ENCODE assay signal across 8 cellular contexts in the genomic region with DNA sequence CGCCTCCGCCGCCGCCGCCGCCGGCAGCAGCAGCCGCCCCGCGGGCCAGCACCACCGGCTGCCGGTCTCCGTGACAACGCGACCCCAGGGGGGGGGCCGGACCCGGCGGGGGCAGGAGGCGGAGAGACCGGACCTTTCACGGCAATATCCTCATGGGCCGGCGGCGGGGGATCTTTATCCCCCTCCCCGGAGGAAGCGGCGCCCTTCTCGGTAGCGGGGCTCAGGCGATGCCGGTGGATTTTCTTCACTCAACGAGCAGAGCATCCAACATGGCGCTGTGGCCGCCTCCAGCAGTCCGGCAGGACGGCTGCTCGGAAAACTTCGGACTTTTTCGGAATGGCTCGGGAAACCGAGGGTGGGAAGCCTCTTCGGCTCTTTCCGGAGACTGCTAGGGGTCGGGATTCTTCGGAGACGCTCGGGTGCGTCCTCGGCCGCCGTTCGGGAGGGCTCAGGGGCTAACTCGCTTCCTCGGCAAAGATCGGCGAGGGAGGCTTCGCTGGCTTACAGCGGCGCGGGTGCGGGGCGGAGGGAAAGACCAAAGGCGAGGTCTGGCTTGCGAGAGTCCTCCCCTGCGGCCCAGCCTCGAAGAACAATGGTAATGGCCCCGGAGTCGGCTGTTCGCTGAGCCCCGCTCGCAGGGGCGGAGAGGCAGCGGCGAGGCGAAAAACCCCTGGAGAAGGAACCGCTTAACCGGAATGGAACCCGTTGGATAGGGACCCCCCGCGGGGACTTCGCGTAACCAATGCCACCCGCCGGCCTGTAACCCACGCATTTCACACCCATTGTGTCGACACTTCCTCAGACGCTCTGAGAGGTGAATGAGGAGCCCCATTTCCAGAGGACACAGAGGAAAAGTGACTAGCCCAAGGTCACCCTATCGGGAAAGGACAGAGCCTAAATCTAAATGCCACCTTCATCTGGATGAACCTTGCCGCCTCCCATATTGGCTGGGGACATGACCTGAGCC. TPM values are rescaled to one million over a fixed set of nuclear protein-coding genes. Genes with fewer than 3 reads are reported as not detected.
DNase-seq lines count a peak whose midpoint lies in the region; ATAC-seq and TF ChIP-seq lines count a peak whose summit lies in the region.

A gene with protein sequence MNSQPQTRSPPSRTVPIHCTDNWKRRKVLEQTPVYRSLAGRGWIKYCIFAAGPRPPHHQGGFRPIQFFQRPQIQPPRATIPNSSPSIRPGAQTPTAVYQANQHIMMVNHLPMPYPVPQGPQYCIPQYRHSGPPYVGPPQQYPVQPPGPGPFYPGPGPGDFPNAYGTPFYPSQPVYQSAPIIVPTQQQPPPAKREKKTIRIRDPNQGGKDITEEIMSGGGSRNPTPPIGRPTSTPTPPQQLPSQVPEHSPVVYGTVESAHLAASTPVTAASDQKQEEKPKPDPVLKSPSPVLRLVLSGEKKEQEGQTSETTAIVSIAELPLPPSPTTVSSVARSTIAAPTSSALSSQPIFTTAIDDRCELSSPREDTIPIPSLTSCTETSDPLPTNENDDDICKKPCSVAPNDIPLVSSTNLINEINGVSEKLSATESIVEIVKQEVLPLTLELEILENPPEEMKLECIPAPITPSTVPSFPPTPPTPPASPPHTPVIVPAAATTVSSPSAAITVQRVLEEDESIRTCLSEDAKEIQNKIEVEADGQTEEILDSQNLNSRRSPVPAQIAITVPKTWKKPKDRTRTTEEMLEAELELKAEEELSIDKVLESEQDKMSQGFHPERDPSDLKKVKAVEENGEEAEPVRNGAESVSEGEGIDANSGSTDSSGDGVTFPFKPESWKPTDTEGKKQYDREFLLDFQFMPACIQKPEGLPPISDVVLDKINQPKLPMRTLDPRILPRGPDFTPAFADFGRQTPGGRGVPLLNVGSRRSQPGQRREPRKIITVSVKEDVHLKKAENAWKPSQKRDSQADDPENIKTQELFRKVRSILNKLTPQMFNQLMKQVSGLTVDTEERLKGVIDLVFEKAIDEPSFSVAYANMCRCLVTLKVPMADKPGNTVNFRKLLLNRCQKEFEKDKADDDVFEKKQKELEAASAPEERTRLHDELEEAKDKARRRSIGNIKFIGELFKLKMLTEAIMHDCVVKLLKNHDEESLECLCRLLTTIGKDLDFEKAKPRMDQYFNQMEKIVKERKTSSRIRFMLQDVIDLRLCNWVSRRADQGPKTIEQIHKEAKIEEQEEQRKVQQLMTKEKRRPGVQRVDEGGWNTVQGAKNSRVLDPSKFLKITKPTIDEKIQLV (N-terminal part only) (minus strand): TSS at position 309 of the 967 bp plus-strand sequence. CDS start 174,155 bp downstream, outside the sequence.

- H3F3A ChIP-seq in SK-N-SH (replicated peaks; ENCODE audit: insufficient read depth) = peaks cover 15% of the 10 kb centered on the region

- H3K36me3 ChIP-seq in SK-N-SH (replicated peaks in 1 of 2; ENCODE audit: control insufficient read depth in 1 of 2, insufficient read depth in 2 of 2, low read length in 1 of 2) (peaks cover 0 to 3% of the 10 kb centered on the region in 2 experiments), gastroesophageal sphincter (no peaks in the 10 kb centered on the region), neutrophil (peaks cover 4% of the 10 kb centered on the region)

- peak within 1 kb of the TSS; percentile 86 for H3K9ac ChIP-seq in SK-N-SH

- no peaks in the 10 kb centered on the region for H3K9me3 ChIP-seq in SK-N-SH
- no peaks in the 10 kb centered on the region for H3K9me3 ChIP-seq in gastroesophageal sphincter
- no peaks in the 10 kb centered on the region for H3K9me3 ChIP-seq in neutrophil

- DNase-seq in GM04504 (ENCODE audit: low read depth) (peak; percentile 95), NCI-H1048 (lab: John Stamatoyannopoulos, UW) (peak; percentile 91), SK-N-SH (peak; percentile 98), substantia nigra (lab: John Stamatoyannopoulos, UW) (peak; percentile 86 to 100 (median 97))
- peak; percentile 100 for DNase-seq in activated naive CD4-positive, alpha-beta T cell treated with anti-CD3 and anti-CD28 coated beads, Interleukin-2, amount 50 U/mL, for 16 hours

- H4K20me1 ChIP-seq in SK-N-SH (ENCODE audit: insufficient read depth) = peaks cover 16% of the 10 kb centered on the region

- peaks cover 41% of the 10 kb centered on the region for H3K79me2 ChIP-seq in SK-N-SH (ENCODE audit: insufficient read depth)

- no peaks in the 10 kb centered on the region for H3K9me2 ChIP-seq in SK-N-SH

- 0 out of 4 replicates have a peak, but pooled peaks of 1 of the 2 experiments have one; percentile 21 for TF ChIP-seq EP300 in SK-N-SH (IDR thresholded peaks at IDR 0.05; ENCODE audit: borderline replicate concordance in 1 of 2, low read depth in 1 of 2, low read length in 1 of 2)
- TF ChIP-seq EP300 in gastroesophageal sphincter (IDR thresholded peaks at IDR 0.05) = no peak

- POLR2A ChIA-PET in SK-N-SH (lab: Yijun Ruan, JAX) = interaction anchor here (0.7 kb wide), 1 partner anchor 96 kb away, joined by 3 read pairs; no protein-coding TSS in a partner anchor

- TF ChIP-seq CTCF in SK-N-SH (IDR thresholded peaks at IDR 0.05) (no peak), gastroesophageal sphincter (IDR thresholded peaks at IDR 0.05) (peak in 2 of 4 experiments; percentile 16 to 35), neutrophil (IDR thresholded peaks at IDR 0.05) (peak; percentile 52)

- H3K4me3 ChIP-seq in SK-N-SH (ENCODE audit: low read depth in 2 of 2, low read length in 1 of 2) (peak within 1 kb of the TSS; percentile 91 to 93), gastroesophageal sphincter (peak within 1 kb of the TSS; percentile 62 to 65), neutrophil (ENCODE audit: low read depth in 1 of 2, low read length in 1 of 2) (peak within 1 kb of the TSS; percentile 93 to 99)

- peak; percentile 88 for ATAC-seq in HG02571 (IDR thresholded peaks at IDR 0.05; ENCODE audit: unreplicated experiment)
- peak; percentile 95 for ATAC-seq in gastroesophageal sphincter

- TF ChIP-seq POLR2A in gastroesophageal sphincter (IDR thresholded peaks at IDR 0.05) = peak; percentile 52 to 64

- H3K27ac ChIP-seq in SK-N-SH (ENCODE audit: low read depth in 2 of 2, low read length in 1 of 2) = peak within 1 kb of the TSS; percentile 76 to 90
- peak within 1 kb of the TSS; percentile 80 to 97 (median 92) for H3K27ac ChIP-seq in gastroesophageal sphincter
- peak within 1 kb of the TSS; percentile 97 for H3K27ac ChIP-seq in neutrophil
- H3K27ac ChIP-seq in substantia nigra (ENCODE audit: low read depth, low read length, poor library complexity, severe bottlenecking) = peak within 1 kb of the TSS; percentile 91

- H3K4me1 ChIP-seq in SK-N-SH (ENCODE audit: control insufficient read depth in 1 of 2, insufficient read depth in 2 of 2, low read depth in 1 of 2, low read length in 1 of 2) = peaks cover 0 to 6% of the 10 kb centered on the region in 2 experiments; a peak in 2 of 4 replicates
- peaks cover 0 to 36% (median 3%) of the 10 kb centered on the region in 3 donors for H3K4me1 ChIP-seq in gastroesophageal sphincter
- peaks cover 32 to 34% of the 10 kb centered on the region in 2 experiments for H3K4me1 ChIP-seq in neutrophil (ENCODE audit: control insufficient read depth in 1 of 2, insufficient read depth in 1 of 2, low read depth in 1 of 2, low read length in 1 of 2)

- TF ChIP-seq RAD21 in SK-N-SH (IDR thresholded peaks at IDR 0.05; ENCODE audit: low read length) = no peak

- H2AFZ ChIP-seq in SK-N-SH (ENCODE audit: low read depth) = peak within 1 kb of the TSS; percentile 94

- 0% methylated on average over 6 of the region's 89 CpGs for WGBS in SK-N-SH (ENCODE audit: low lambda C conversion rate)
- WGBS in gastroesophageal sphincter (ENCODE audit: low coverage in 1 of 2), 2 donors = 0% methylated on average over 1 of the region's 89 CpGs; no CpG with 5 or more reads in 1 of the 2 donors

- CTCF ChIA-PET in SK-N-SH (lab: Yijun Ruan, JAX) = interaction anchor here (1.4 to 2.4 kb wide), 3 partner anchors 18 to 480 kb away, joined by 3 to 8 read pairs (median 3); no protein-coding TSS in a partner anchor

- H3K27me3 ChIP-seq in SK-N-SH (ENCODE audit: insufficient read depth) (no peaks in the 10 kb centered on the region), gastroesophageal sphincter (no peaks in the 10 kb centered on the region), neutrophil (no peaks in the 10 kb centered on the region)

- peak within 1 kb of the TSS; percentile 76 for H3K4me2 ChIP-seq in SK-N-SH

TF ChIP-seq in SK-N-SH, 30 proteins besides CTCF, POLR2A, EP300 and RAD21 (continues in another document):
- TF ChIP-seq, protein P1, sequence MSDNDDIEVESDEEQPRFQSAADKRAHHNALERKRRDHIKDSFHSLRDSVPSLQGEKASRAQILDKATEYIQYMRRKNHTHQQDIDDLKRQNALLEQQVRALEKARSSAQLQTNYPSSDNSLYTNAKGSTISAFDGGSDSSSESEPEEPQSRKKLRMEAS (IDR thresholded peaks at IDR 0.05; ENCODE audit: low read depth) = peak; percentile 73
- TF ChIP-seq CHD2 (IDR thresholded peaks at IDR 0.05; ENCODE audit: low read length, partially characterized antibody) (peak; percentile 11), RCOR1 (IDR thresholded peaks at IDR 0.05; ENCODE audit: low read length) (0 out of 2 replicates have a peak, but pooled peaks have one; percentile 24), EZH2phosphoT487 (IDR thresholded peaks at IDR 0.05; ENCODE audit: borderline replicate concordance, low read depth) (no peak), MXI1 (IDR thresholded peaks at IDR 0.05; ENCODE audit: low read depth, low read length) (peak; percentile 50), POLR2AphosphoS5 (IDR thresholded peaks at IDR 0.05; ENCODE audit: low read depth, low read length) (peak; percentile 95), TAF1 (IDR thresholded peaks at IDR 0.05; ENCODE audit: borderline replicate concordance, low read depth, low read length) (peak; percentile 86), YY1 (IDR thresholded peaks at IDR 0.05; ENCODE audit: low read depth) (peak; percentile 94), TEAD4 (IDR thresholded peaks at IDR 0.05; ENCODE audit: borderline replicate concordance, insufficient read depth) (no peak)
- TF ChIP-seq, protein P2, sequence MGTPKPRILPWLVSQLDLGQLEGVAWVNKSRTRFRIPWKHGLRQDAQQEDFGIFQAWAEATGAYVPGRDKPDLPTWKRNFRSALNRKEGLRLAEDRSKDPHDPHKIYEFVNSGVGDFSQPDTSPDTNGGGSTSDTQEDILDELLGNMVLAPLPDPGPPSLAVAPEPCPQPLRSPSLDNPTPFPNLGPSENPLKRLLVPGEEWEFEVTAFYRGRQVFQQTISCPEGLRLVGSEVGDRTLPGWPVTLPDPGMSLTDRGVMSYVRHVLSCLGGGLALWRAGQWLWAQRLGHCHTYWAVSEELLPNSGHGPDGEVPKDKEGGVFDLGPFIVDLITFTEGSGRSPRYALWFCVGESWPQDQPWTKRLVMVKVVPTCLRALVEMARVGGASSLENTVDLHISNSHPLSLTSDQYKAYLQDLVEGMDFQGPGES (IDR thresholded peaks at IDR 0.05; ENCODE audit: low read depth, low read length) = no peak

RNA-seq across cellular contexts. Expression of the gene that starts here (rescaled TPM):
- polyA plus RNA-seq in SK-N-SH (2012; rRNA removed) = 32.0 and 40.3 TPM in 2 replicates
- polyA plus RNA-seq in SK-N-SH (2012; cell fraction: cytosol; rRNA removed) = 37.3 and 41.3 TPM in 2 replicates
- polyA plus RNA-seq in SK-N-SH (2012; cell fraction: nucleus; rRNA removed) = 37.4 and 68.6 TPM in 2 replicates
- 10 to 100 TPM; 48.6 to 73.6 (median 57.9) TPM for total RNA-seq in gastroesophageal sphincter

Comparison
In these comparisons a context has a peak if more than half of its experiments do, and no peak if none do; other contexts are left out.
1. Peak in every context shown above with its lines: DNase-seq, ATAC-seq, H3K4me3 ChIP-seq and H3K27ac ChIP-seq.